In genomic region chr1:175413367-175413766, GRCh38 we compare ENCODE assay signal across 16 cellular contexts.
DNase-seq lines count a peak whose midpoint lies in the region; ATAC-seq lines count a peak whose summit lies in the region.
"Had no signal": no experiment of that assay in that cellular context is flagged by ENCODE, and none has a peak within 500 bp of the region (broad histone marks: within the 10 kb centered on the region; RNA-seq: fewer than 3 reads in every experiment).

No MANE protein-coding gene starts in this region.

- H3K4me3 Mint-ChIP-seq in stimulated activated memory B cell treated with anti-CD40 and anti-IgM and Interleukin-4, amounts not matched to agents 10 μg/mL and 1 μg/mL and 100 μg/mL, for 72 hours, result no peak overlapping the region
- no peak overlapping the region for H3K4me3 Mint-ChIP-seq in activated naive CD4-positive, alpha-beta T cell treated with anti-CD3 and anti-CD28 coated beads, Interleukin-2, amount 10 ng/mL, durations not matched to agents 7 days and 5 days
- H3K4me3 Mint-ChIP-seq: CD4-positive, alpha-beta memory T cell had no signal

- CTCF ChIA-PET in activated naive CD4-positive, alpha-beta T cell treated with anti-CD3 and anti-CD28 coated beads, Interleukin-2, amount 10 ng/mL, durations not matched to agents 7 days and 5 days (lab: Charles Lee), result no interaction called here

- H3K36me3 Mint-ChIP-seq in stimulated activated memory B cell treated with anti-CD40 and anti-IgM and Interleukin-4, amounts not matched to agents 10 μg/mL and 1 μg/mL and 100 μg/mL, for 72 hours, result peaks cover 2% of the 10 kb centered on the region
- H3K36me3 Mint-ChIP-seq in activated naive CD4-positive, alpha-beta T cell treated with anti-CD3 and anti-CD28 coated beads, Interleukin-2, amount 10 ng/mL, durations not matched to agents 7 days and 5 days, result no peaks in the 10 kb centered on the region

- H3K27me3 Mint-ChIP-seq in stimulated activated memory B cell treated with anti-CD40 and anti-IgM and Interleukin-4, amounts not matched to agents 10 μg/mL and 1 μg/mL and 100 μg/mL, for 72 hours, result no peaks in the 10 kb centered on the region
- H3K27me3 Mint-ChIP-seq in activated naive CD4-positive, alpha-beta T cell treated with anti-CD3 and anti-CD28 coated beads, Interleukin-2, amount 10 ng/mL, durations not matched to agents 7 days and 5 days, result peaks cover 14% of the 10 kb centered on the region

- DNase-seq in COLO829 (ENCODE audit: low spot score), result no peak
- no peak for DNase-seq in activated CD4-positive, alpha-beta T cell treated with anti-CD3 and anti-CD28 coated beads, Interleukin-2, amount 50 U/mL, for 48 hours
- DNase-seq in SHP77 treated with DMSO at 0.1 percent for 48 hours (lab: John Stamatoyannopoulos, UW), result no peak
- no peak for DNase-seq in activated naive CD4-positive, alpha-beta T cell treated with anti-CD3 and anti-CD28 coated beads, Interleukin-2, amount 10 ng/mL, durations not matched to agents 7 days and 5 days
- DNase-seq: activated CD4-positive, alpha-beta T cell treated with anti-CD3 and anti-CD28 coated beads, Interleukin-2, amount 50 U/mL, for 4 hours; CD4-positive, alpha-beta memory T cell; GF-D8; MM.1S; NCI-H226; ovary; T-helper 2 cell; trophoblast cell had no signal

- H3K4me1 Mint-ChIP-seq in stimulated activated memory B cell treated with anti-CD40 and anti-IgM and Interleukin-4, amounts not matched to agents 10 μg/mL and 1 μg/mL and 100 μg/mL, for 72 hours, result peaks cover 16% of the 10 kb centered on the region
- no peaks in the 10 kb centered on the region for H3K4me1 Mint-ChIP-seq in activated naive CD4-positive, alpha-beta T cell treated with anti-CD3 and anti-CD28 coated beads, Interleukin-2, amount 10 ng/mL, durations not matched to agents 7 days and 5 days
- H3K4me1 Mint-ChIP-seq: CD4-positive, alpha-beta memory T cell had no signal

- H3K27ac Mint-ChIP-seq in stimulated activated memory B cell treated with anti-CD40 and anti-IgM and Interleukin-4, amounts not matched to agents 10 μg/mL and 1 μg/mL and 100 μg/mL, for 72 hours, result no peak overlapping the region
- no peak overlapping the region for H3K27ac Mint-ChIP-seq in activated naive CD4-positive, alpha-beta T cell treated with anti-CD3 and anti-CD28 coated beads, Interleukin-2, amount 10 ng/mL, durations not matched to agents 7 days and 5 days
- H3K27ac Mint-ChIP-seq: CD4-positive, alpha-beta memory T cell had no signal

- ATAC-seq in GM19043 (IDR thresholded peaks at IDR 0.05; ENCODE audit: low read depth, unreplicated experiment) (peak; percentile 89), GM21786 (IDR thresholded peaks at IDR 0.05; ENCODE audit: unreplicated experiment) (peak; percentile 82), HG03108 (IDR thresholded peaks at IDR 0.05; ENCODE audit: unreplicated experiment) (peak; percentile 91)
- ATAC-seq in stimulated activated memory B cell treated with anti-CD40 and anti-IgM and Interleukin-4, amounts not matched to agents 10 μg/mL and 1 μg/mL and 100 μg/mL, for 72 hours, result peak; percentile 83

- H3K9me3 Mint-ChIP-seq in stimulated activated memory B cell treated with anti-CD40 and anti-IgM and Interleukin-4, amounts not matched to agents 10 μg/mL and 1 μg/mL and 100 μg/mL, for 72 hours, result no peaks in the 10 kb centered on the region
- H3K9me3 Mint-ChIP-seq in activated naive CD4-positive, alpha-beta T cell treated with anti-CD3 and anti-CD28 coated beads, Interleukin-2, amount 10 ng/mL, durations not matched to agents 7 days and 5 days, result no peaks in the 10 kb centered on the region
- H3K9me3 Mint-ChIP-seq: CD4-positive, alpha-beta memory T cell had no signal
